ENCODE assay signal across 1 cellular context in genomic region chr7:77691892-77692491, GRCh38.
A peak's percentile ranks its signal among the peaks of the same experiment; 100 is the strongest.
TF ChIP-seq lines count a peak whose summit lies in the region.

No MANE protein-coding gene starts in this region.

TF ChIP-seq in HepG2, 621 proteins besides CTCF, POLR2A, EP300 and RAD21 (continued from another document and continues in another):
- TF ChIP-seq, protein P1, sequence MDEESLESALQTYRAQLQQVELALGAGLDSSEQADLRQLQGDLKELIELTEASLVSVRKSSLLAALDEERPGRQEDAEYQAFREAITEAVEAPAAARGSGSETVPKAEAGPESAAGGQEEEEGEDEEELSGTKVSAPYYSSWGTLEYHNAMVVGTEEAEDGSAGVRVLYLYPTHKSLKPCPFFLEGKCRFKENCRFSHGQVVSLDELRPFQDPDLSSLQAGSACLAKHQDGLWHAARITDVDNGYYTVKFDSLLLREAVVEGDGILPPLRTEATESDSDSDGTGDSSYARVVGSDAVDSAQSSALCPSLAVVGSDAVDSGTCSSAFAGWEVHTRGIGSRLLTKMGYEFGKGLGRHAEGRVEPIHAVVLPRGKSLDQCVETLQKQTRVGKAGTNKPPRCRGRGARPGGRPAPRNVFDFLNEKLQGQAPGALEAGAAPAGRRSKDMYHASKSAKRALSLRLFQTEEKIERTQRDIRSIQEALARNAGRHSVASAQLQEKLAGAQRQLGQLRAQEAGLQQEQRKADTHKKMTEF (CRISPR knock-in tag; IDR thresholded peaks at IDR 0.05) = 0 out of 2 replicates have a peak, but pooled peaks have one; percentile 47
- no peak for TF ChIP-seq SP140L (CRISPR knock-in tag; IDR thresholded peaks at IDR 0.05; ENCODE audit: borderline replicate concordance)
- no peak for TF ChIP-seq ZBTB42 (CRISPR knock-in tag; IDR thresholded peaks at IDR 0.05)
- no peak for TF ChIP-seq TEF (CRISPR knock-in tag; IDR thresholded peaks at IDR 0.05)
- TF ChIP-seq, protein P2, sequence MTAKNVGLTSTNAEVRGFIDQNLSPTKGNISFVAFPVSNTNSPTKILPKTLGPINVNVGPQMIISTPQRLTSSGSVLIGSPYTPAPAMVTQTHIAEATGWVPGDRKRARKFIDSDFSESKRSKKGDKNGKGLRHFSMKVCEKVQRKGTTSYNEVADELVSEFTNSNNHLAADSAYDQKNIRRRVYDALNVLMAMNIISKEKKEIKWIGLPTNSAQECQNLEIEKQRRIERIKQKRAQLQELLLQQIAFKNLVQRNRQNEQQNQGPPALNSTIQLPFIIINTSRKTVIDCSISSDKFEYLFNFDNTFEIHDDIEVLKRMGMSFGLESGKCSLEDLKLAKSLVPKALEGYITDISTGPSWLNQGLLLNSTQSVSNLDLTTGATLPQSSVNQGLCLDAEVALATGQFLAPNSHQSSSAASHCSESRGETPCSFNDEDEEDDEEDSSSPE (CRISPR knock-in tag; IDR thresholded peaks at IDR 0.05) = no peak
- no peak for TF ChIP-seq HNRNPK (IDR thresholded peaks at IDR 0.05; ENCODE audit: low read depth, low read length, poor library complexity, severe bottlenecking)
- TF ChIP-seq TRIM24 (CRISPR knock-in tag; IDR thresholded peaks at IDR 0.05) = no peak
- TF ChIP-seq GTF2F1 (IDR thresholded peaks at IDR 0.05; ENCODE audit: low read length) = no peak
- no peak for TF ChIP-seq ZSCAN9 (CRISPR knock-in tag; IDR thresholded peaks at IDR 0.05; ENCODE audit: borderline replicate concordance)
- no peak for TF ChIP-seq ZFAT (CRISPR knock-in tag; conservative IDR thresholded peaks at IDR 0.05)
- peak; percentile 40; the same call in 1 of the 2 replicates for TF ChIP-seq FOXK2 (IDR thresholded peaks at IDR 0.05)
- TF ChIP-seq SAFB2 (CRISPR knock-in tag; IDR thresholded peaks at IDR 0.05; ENCODE audit: borderline replicate concordance, low read depth) = no peak
- no peak for TF ChIP-seq BRD4 (CRISPR knock-in tag; IDR thresholded peaks at IDR 0.05)
- TF ChIP-seq ZNF136 (CRISPR knock-in tag; IDR thresholded peaks at IDR 0.05; ENCODE audit: low read depth) = no peak
- TF ChIP-seq RCOR2 (CRISPR knock-in tag; IDR thresholded peaks at IDR 0.05) = peak; percentile 36; the same call in 1 of the 2 replicates
- no peak for TF ChIP-seq ZNF274 (CRISPR knock-in tag; IDR thresholded peaks at IDR 0.05)
- TF ChIP-seq ZNF446 (CRISPR knock-in tag; IDR thresholded peaks at IDR 0.05) = no peak
- no peak for TF ChIP-seq MYNN (CRISPR knock-in tag; IDR thresholded peaks at IDR 0.05; ENCODE audit: low read depth)
- no peak for TF ChIP-seq SSRP1 (CRISPR knock-in tag; IDR thresholded peaks at IDR 0.05)
- TF ChIP-seq SOX13 (IDR thresholded peaks at IDR 0.05) = no peak
- peak in 1 of 2 experiments; percentile 24; a peak in 1 of 4 replicates for TF ChIP-seq SOX13 (CRISPR knock-in tag; conservative IDR thresholded peaks at IDR 0.05 in 1 of 2, IDR thresholded peaks at IDR 0.05 in 1 of 2)
- no peak for TF ChIP-seq SIX4 (CRISPR knock-in tag; IDR thresholded peaks at IDR 0.05)
- TF ChIP-seq ZNF292 (CRISPR knock-in tag; IDR thresholded peaks at IDR 0.05; ENCODE audit: borderline replicate concordance, low read depth) = peak; percentile 43
- TF ChIP-seq IRX3 (CRISPR knock-in tag; IDR thresholded peaks at IDR 0.05; ENCODE audit: borderline replicate concordance, low read depth) = no peak
- TF ChIP-seq ZNF710 (CRISPR knock-in tag; IDR thresholded peaks at IDR 0.05; ENCODE audit: borderline replicate concordance) = peak; percentile 87
- no peak for TF ChIP-seq ZNF577 (CRISPR knock-in tag; IDR thresholded peaks at IDR 0.05; ENCODE audit: borderline replicate concordance, low read depth)
- no peak for TF ChIP-seq ZNF383 (CRISPR knock-in tag; IDR thresholded peaks at IDR 0.05; ENCODE audit: borderline replicate concordance)
- no peak for TF ChIP-seq PLRG1 (conservative IDR thresholded peaks at IDR 0.05)
- no peak for TF ChIP-seq TOPORS (CRISPR knock-in tag; IDR thresholded peaks at IDR 0.05)
- peak; percentile 68 for TF ChIP-seq FOXA3 (CRISPR knock-in tag; IDR thresholded peaks at IDR 0.05)
- no peak for TF ChIP-seq RELA (CRISPR knock-in tag; IDR thresholded peaks at IDR 0.05)
- TF ChIP-seq, protein P3, sequence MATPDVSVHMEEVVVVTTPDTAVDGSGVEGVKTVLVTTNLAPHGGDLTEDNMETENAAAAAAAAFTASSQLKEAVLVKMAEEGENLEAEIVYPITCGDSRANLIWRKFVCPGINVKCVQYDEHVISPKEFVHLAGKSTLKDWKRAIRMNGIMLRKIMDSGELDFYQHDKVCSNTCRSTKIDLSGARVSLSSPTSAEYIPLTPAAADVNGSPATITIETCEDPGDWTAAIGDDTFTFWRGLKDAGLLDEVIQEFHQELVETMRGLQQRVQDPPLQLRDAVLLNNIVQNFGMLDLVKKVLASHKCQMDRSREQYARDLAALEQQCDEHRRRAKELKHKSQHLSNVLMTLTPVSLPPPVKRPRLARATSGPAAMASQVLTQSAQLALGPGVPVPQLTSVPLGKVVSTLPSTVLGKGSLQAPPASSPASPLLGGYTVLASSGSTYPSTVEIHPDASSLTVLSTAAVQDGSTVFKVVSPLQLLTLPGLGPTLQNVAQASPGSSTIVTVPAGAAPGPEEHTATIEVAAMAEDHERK (CRISPR knock-in tag; IDR thresholded peaks at IDR 0.05; ENCODE audit: low read depth) = no peak
- TF ChIP-seq ZNF367 (CRISPR knock-in tag; IDR thresholded peaks at IDR 0.05; ENCODE audit: borderline replicate concordance) = no peak
- TF ChIP-seq, protein P4, sequence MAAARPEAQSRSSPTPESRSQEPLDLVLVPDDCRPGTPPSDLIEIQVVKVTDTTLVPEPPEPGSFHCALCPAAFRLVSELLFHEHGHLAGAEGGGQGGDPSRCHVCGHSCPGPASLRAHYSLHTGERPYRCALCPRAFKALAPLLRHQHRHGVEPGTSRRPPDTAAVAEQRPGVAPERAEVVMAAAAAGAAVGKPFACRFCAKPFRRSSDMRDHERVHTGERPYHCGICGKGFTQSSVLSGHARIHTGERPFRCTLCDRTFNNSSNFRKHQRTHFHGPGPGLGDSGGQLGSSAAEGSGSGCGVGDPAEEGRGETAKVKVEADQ (CRISPR knock-in tag; IDR thresholded peaks at IDR 0.05; ENCODE audit: borderline replicate concordance) = no peak
- TF ChIP-seq SMYD3 (CRISPR knock-in tag; IDR thresholded peaks at IDR 0.05) = no peak
- TF ChIP-seq TMF1 (CRISPR knock-in tag; IDR thresholded peaks at IDR 0.05; ENCODE audit: low read depth) = no peak
- no peak for TF ChIP-seq ZNF180 (CRISPR knock-in tag; IDR thresholded peaks at IDR 0.05; ENCODE audit: borderline replicate concordance, low read depth)
- TF ChIP-seq MZF1 (CRISPR knock-in tag; IDR thresholded peaks at IDR 0.05; ENCODE audit: borderline replicate concordance) = no peak
- TF ChIP-seq, protein P5, sequence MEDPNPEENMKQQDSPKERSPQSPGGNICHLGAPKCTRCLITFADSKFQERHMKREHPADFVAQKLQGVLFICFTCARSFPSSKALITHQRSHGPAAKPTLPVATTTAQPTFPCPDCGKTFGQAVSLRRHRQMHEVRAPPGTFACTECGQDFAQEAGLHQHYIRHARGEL (CRISPR knock-in tag; IDR thresholded peaks at IDR 0.05) = no peak
- TF ChIP-seq STAT6 (CRISPR knock-in tag; IDR thresholded peaks at IDR 0.05; ENCODE audit: borderline replicate concordance) = 0 out of 2 replicates have a peak, but pooled peaks have one; percentile 70
- TF ChIP-seq, protein P6, sequence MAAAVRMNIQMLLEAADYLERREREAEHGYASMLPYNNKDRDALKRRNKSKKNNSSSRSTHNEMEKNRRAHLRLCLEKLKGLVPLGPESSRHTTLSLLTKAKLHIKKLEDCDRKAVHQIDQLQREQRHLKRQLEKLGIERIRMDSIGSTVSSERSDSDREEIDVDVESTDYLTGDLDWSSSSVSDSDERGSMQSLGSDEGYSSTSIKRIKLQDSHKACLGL (CRISPR knock-in tag; IDR thresholded peaks at IDR 0.05) = no peak
- TF ChIP-seq ZNF891 (CRISPR knock-in tag; IDR thresholded peaks at IDR 0.05) = no peak
- TF ChIP-seq RAD51 (IDR thresholded peaks at IDR 0.05; ENCODE audit: borderline replicate concordance) = no peak
- TF ChIP-seq TBX2 (CRISPR knock-in tag; IDR thresholded peaks at IDR 0.05; ENCODE audit: borderline replicate concordance) = peak; percentile 31; the same call in 1 of the 2 replicates
- peak; percentile 31; the same call in 1 of the 2 replicates for TF ChIP-seq ETV5 (CRISPR knock-in tag; IDR thresholded peaks at IDR 0.05; ENCODE audit: borderline replicate concordance)
- TF ChIP-seq, protein P7, sequence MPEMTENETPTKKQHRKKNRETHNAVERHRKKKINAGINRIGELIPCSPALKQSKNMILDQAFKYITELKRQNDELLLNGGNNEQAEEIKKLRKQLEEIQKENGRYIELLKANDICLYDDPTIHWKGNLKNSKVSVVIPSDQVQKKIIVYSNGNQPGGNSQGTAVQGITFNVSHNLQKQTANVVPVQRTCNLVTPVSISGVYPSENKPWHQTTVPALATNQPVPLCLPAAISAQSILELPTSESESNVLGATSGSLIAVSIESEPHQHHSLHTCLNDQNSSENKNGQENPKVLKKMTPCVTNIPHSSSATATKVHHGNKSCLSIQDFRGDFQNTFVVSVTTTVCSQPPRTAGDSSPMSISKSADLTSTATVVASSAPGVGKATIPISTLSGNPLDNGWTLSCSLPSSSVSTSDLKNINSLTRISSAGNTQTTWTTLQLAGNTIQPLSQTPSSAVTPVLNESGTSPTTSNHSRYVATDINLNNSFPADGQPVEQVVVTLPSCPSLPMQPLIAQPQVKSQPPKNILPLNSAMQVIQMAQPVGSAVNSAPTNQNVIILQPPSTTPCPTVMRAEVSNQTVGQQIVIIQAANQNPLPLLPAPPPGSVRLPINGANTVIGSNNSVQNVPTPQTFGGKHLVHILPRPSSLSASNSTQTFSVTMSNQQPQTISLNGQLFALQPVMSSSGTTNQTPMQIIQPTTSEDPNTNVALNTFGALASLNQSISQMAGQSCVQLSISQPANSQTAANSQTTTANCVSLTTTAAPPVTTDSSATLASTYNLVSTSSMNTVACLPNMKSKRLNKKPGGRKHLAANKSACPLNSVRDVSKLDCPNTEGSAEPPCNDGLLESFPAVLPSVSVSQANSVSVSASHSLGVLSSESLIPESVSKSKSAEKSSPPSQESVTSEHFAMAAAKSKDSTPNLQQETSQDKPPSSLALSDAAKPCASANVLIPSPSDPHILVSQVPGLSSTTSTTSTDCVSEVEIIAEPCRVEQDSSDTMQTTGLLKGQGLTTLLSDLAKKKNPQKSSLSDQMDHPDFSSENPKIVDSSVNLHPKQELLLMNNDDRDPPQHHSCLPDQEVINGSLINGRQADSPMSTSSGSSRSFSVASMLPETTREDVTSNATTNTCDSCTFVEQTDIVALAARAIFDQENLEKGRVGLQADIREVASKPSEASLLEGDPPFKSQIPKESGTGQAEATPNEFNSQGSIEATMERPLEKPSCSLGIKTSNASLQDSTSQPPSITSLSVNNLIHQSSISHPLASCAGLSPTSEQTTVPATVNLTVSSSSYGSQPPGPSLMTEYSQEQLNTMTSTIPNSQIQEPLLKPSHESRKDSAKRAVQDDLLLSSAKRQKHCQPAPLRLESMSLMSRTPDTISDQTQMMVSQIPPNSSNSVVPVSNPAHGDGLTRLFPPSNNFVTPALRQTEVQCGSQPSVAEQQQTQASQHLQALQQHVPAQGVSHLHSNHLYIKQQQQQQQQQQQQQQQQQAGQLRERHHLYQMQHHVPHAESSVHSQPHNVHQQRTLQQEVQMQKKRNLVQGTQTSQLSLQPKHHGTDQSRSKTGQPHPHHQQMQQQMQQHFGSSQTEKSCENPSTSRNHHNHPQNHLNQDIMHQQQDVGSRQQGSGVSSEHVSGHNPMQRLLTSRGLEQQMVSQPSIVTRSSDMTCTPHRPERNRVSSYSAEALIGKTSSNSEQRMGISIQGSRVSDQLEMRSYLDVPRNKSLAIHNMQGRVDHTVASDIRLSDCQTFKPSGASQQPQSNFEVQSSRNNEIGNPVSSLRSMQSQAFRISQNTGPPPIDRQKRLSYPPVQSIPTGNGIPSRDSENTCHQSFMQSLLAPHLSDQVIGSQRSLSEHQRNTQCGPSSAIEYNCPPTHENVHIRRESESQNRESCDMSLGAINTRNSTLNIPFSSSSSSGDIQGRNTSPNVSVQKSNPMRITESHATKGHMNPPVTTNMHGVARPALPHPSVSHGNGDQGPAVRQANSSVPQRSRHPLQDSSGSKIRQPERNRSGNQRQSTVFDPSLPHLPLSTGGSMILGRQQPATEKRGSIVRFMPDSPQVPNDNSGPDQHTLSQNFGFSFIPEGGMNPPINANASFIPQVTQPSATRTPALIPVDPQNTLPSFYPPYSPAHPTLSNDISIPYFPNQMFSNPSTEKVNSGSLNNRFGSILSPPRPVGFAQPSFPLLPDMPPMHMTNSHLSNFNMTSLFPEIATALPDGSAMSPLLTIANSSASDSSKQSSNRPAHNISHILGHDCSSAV (CRISPR knock-in tag; IDR thresholded peaks at IDR 0.05; ENCODE audit: borderline replicate concordance) = no peak
- TF ChIP-seq ZNF616 (CRISPR knock-in tag; IDR thresholded peaks at IDR 0.05; ENCODE audit: low read depth) = no peak
- no peak for TF ChIP-seq NFIC (IDR thresholded peaks at IDR 0.05; ENCODE audit: low read length)
